2 cellular contexts compared by ENCODE assay signal in the genomic region with DNA sequence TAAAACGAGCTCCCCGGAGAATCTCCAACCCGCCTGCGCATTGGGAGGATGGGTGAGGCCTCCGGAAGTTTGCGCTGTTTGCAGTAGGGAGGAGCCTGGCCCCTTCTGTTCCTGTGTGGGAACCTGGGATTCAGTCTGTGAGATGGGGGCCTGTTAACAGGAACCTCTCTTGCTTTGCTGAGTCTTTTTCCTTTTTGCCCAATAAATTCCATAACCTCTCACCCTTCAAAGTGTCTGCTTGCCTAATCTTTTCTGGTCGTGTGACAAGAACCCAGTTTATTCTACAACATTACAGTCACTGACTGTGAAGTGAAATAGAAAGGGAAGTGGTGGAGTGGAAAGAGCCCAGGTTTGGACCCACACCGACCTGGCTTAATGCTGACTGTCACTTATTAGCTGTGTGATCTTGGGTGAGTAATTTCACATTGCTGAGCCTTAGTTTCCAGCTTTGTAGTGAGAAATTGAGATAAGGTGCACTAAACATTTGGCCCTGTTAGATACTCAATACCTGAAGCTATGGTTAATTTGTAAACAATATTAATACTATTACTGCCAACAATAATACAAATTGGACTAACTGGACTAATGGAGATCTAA.
TF ChIP-seq lines count a peak whose summit lies in the region.

No MANE protein-coding gene starts in this region.

TF ChIP-seq in HepG2, 621 proteins besides CTCF, POLR2A, EP300 and RAD21:
- TF ChIP-seq ELF3 (CRISPR knock-in tag; IDR thresholded peaks at IDR 0.05) (no peak), MAFK (conservative IDR thresholded peaks at IDR 0.05 in 1 of 2, IDR thresholded peaks at IDR 0.05 in 1 of 2; ENCODE audit: low read length in 2 of 2) (peak; percentile 65 to 70), MAFF (IDR thresholded peaks at IDR 0.05; ENCODE audit: low read depth, low read length) (peak; percentile 53)
TF ChIP-seq in HepG2: peak in this region for 2.

TF ChIP-seq in K562, 482 proteins besides CTCF, POLR2A, EP300 and RAD21 (continues in another document):
- no peak for TF ChIP-seq ZNF655 (CRISPR knock-in tag; IDR thresholded peaks at IDR 0.05)
- TF ChIP-seq CBX1 (IDR thresholded peaks at IDR 0.05; ENCODE audit: low read depth), result no peak
- 0 out of 2 replicates have a peak, but pooled peaks have one; percentile 13 for TF ChIP-seq ZNF589 (CRISPR knock-in tag; IDR thresholded peaks at IDR 0.05; ENCODE audit: low read depth)
- TF ChIP-seq MAFF (IDR thresholded peaks at IDR 0.05; ENCODE audit: low read length), result peak; percentile 59; the same call in 1 of the 2 replicates
- no peak for TF ChIP-seq NR2C2 (CRISPR knock-in tag; IDR thresholded peaks at IDR 0.05)
- TF ChIP-seq NR2C2 (tag; IDR thresholded peaks at IDR 0.05), result no peak
- no peak for TF ChIP-seq TSHZ1 (CRISPR knock-in tag; IDR thresholded peaks at IDR 0.05)
- TF ChIP-seq MED1 (CRISPR knock-in tag; IDR thresholded peaks at IDR 0.05; ENCODE audit: borderline replicate concordance), result no peak
- TF ChIP-seq ZNF134 (CRISPR knock-in tag; conservative IDR thresholded peaks at IDR 0.05), result no peak
- no peak for TF ChIP-seq SRSF3 (IDR thresholded peaks at IDR 0.05; ENCODE audit: insufficient read depth, low read length)
- TF ChIP-seq FIP1L1 (IDR thresholded peaks at IDR 0.05; ENCODE audit: low read depth, low read length, poor library complexity, severe bottlenecking), result no peak
- TF ChIP-seq RBM15 (IDR thresholded peaks at IDR 0.05; ENCODE audit: insufficient read depth, low read length), result no peak
- TF ChIP-seq, protein P1, sequence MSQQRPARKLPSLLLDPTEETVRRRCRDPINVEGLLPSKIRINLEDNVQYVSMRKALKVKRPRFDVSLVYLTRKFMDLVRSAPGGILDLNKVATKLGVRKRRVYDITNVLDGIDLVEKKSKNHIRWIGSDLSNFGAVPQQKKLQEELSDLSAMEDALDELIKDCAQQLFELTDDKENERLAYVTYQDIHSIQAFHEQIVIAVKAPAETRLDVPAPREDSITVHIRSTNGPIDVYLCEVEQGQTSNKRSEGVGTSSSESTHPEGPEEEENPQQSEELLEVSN (IDR thresholded peaks at IDR 0.05; ENCODE audit: borderline replicate concordance in 1 of 2, extremely low read depth in 1 of 2, insufficient read depth in 1 of 2, insufficient read length in 1 of 2, low read depth in 1 of 2, low read length in 1 of 2, poor library complexity in 1 of 2, severe bottlenecking in 1 of 2), result no peak
- TF ChIP-seq SIN3A (IDR thresholded peaks at IDR 0.05; ENCODE audit: borderline replicate concordance in 2 of 2, control insufficient read depth in 1 of 2, low read depth in 2 of 2, low read length in 2 of 2), result no peak
- peak; percentile 60 for TF ChIP-seq CXXC5 (CRISPR knock-in tag; IDR thresholded peaks at IDR 0.05)
- 0 out of 2 replicates have a peak, but pooled peaks have one; percentile 12 for TF ChIP-seq CHAMP1 (IDR thresholded peaks at IDR 0.05)
- TF ChIP-seq CBX3 (IDR thresholded peaks at IDR 0.05; ENCODE audit: borderline replicate concordance in 1 of 2, low read length in 2 of 2), result no peak
- TF ChIP-seq ZNF431 (CRISPR knock-in tag; IDR thresholded peaks at IDR 0.05), result no peak
- TF ChIP-seq, protein P2, sequence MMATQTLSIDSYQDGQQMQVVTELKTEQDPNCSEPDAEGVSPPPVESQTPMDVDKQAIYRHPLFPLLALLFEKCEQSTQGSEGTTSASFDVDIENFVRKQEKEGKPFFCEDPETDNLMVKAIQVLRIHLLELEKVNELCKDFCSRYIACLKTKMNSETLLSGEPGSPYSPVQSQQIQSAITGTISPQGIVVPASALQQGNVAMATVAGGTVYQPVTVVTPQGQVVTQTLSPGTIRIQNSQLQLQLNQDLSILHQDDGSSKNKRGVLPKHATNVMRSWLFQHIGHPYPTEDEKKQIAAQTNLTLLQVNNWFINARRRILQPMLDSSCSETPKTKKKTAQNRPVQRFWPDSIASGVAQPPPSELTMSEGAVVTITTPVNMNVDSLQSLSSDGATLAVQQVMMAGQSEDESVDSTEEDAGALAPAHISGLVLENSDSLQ (IDR thresholded peaks at IDR 0.05), result no peak
- no peak for TF ChIP-seq CREB1 (IDR thresholded peaks at IDR 0.05)
- no peak for TF ChIP-seq CREB1 (CRISPR knock-in tag; IDR thresholded peaks at IDR 0.05)
- no peak for TF ChIP-seq ZNF165 (CRISPR knock-in tag; IDR thresholded peaks at IDR 0.05; ENCODE audit: borderline replicate concordance)
- TF ChIP-seq CHD2 (IDR thresholded peaks at IDR 0.05; ENCODE audit: low read depth, low read length), result no peak
- no peak for TF ChIP-seq MEF2A (IDR thresholded peaks at IDR 0.05; ENCODE audit: control insufficient read depth, low read depth, low read length)
- TF ChIP-seq ARHGAP35 (IDR thresholded peaks at IDR 0.05; ENCODE audit: partially characterized antibody), result no peak
- TF ChIP-seq CC2D1A (IDR thresholded peaks at IDR 0.05), result no peak
- no peak for TF ChIP-seq PBX2 (CRISPR knock-in tag; IDR thresholded peaks at IDR 0.05; ENCODE audit: low read depth)
- TF ChIP-seq PBX2 (tag; conservative IDR thresholded peaks at IDR 0.05; ENCODE audit: low read depth), result no peak
- TF ChIP-seq MAFG (tag; conservative IDR thresholded peaks at IDR 0.05), result peak; percentile 74
- TF ChIP-seq NR4A1 (CRISPR knock-in tag; IDR thresholded peaks at IDR 0.05), result no peak
- 0 out of 2 replicates have a peak, but pooled peaks have one; percentile 38 for TF ChIP-seq NR4A1 (tag; IDR thresholded peaks at IDR 0.05)
- no peak for TF ChIP-seq STAT5B (CRISPR knock-in tag; IDR thresholded peaks at IDR 0.05)
- TF ChIP-seq ETV1 (tag; conservative IDR thresholded peaks at IDR 0.05; ENCODE audit: low read depth), result peak; percentile 75
- TF ChIP-seq, protein P3, sequence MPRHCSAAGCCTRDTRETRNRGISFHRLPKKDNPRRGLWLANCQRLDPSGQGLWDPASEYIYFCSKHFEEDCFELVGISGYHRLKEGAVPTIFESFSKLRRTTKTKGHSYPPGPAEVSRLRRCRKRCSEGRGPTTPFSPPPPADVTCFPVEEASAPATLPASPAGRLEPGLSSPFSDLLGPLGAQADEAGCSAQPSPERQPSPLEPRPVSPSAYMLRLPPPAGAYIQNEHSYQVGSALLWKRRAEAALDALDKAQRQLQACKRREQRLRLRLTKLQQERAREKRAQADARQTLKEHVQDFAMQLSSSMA (CRISPR knock-in tag; IDR thresholded peaks at IDR 0.05), result no peak
- TF ChIP-seq, protein P4, sequence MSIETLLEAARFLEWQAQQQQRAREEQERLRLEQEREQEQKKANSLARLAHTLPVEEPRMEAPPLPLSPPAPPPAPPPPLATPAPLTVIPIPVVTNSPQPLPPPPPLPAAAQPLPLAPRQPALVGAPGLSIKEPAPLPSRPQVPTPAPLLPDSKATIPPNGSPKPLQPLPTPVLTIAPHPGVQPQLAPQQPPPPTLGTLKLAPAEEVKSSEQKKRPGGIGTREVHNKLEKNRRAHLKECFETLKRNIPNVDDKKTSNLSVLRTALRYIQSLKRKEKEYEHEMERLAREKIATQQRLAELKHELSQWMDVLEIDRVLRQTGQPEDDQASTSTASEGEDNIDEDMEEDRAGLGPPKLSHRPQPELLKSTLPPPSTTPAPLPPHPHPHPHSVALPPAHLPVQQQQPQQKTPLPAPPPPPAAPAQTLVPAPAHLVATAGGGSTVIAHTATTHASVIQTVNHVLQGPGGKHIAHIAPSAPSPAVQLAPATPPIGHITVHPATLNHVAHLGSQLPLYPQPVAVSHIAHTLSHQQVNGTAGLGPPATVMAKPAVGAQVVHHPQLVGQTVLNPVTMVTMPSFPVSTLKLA (conservative IDR thresholded peaks at IDR 0.05), result no peak
- TF ChIP-seq CHD1 (IDR thresholded peaks at IDR 0.05; ENCODE audit: low read length), result no peak
- peak; percentile 62 for TF ChIP-seq GABPA (tag; conservative IDR thresholded peaks at IDR 0.05; ENCODE audit: low read depth)
- TF ChIP-seq USF2 (CRISPR knock-in tag; IDR thresholded peaks at IDR 0.05), result no peak
- TF ChIP-seq JUND (IDR thresholded peaks at IDR 0.05; ENCODE audit: borderline replicate concordance, low read depth, low read length), result no peak
- no peak for TF ChIP-seq JUND (tag; IDR thresholded peaks at IDR 0.05; ENCODE audit: borderline replicate concordance, low read depth, low read length)
- TF ChIP-seq ZNF316 (IDR thresholded peaks at IDR 0.05), result peak; percentile 92
- no peak for TF ChIP-seq GTF2E2 (tag; IDR thresholded peaks at IDR 0.05)
- TF ChIP-seq HNRNPLL (IDR thresholded peaks at IDR 0.05; ENCODE audit: low read depth, low read length, poor library complexity, severe bottlenecking), result peak; percentile 36
- no peak for TF ChIP-seq L3MBTL2 (IDR thresholded peaks at IDR 0.05)
- no peak for TF ChIP-seq IFI16 (CRISPR knock-in tag; IDR thresholded peaks at IDR 0.05)
- TF ChIP-seq DDX20 (tag; IDR thresholded peaks at IDR 0.05; ENCODE audit: low read depth), result no peak
- TF ChIP-seq SLC30A9 (CRISPR knock-in tag; IDR thresholded peaks at IDR 0.05), result no peak
- peak; percentile 87 for TF ChIP-seq C11orf30 (IDR thresholded peaks at IDR 0.05; ENCODE audit: low read depth)
- peak; percentile 84 to 87 for TF ChIP-seq NRF1 (conservative IDR thresholded peaks at IDR 0.05 in 1 of 2, IDR thresholded peaks at IDR 0.05 in 1 of 2)
